8 cellular contexts compared by ENCODE assay signal in genomic region chr1:169466259-169467230, GRCh38. TPM values are rescaled to one million over a fixed set of nuclear protein-coding genes. Genes with fewer than 3 reads are reported as not detected.
DNase-seq lines count a peak whose midpoint lies in the region; ATAC-seq and TF ChIP-seq lines count a peak whose summit lies in the region.

No MANE protein-coding gene starts in this region.

- H3K9ac ChIP-seq in Karpas-422 (ENCODE audit: low read length): no peak overlapping the region

- no peaks in the 10 kb centered on the region for H4K20me1 ChIP-seq in Karpas-422 (ENCODE audit: insufficient read depth, low read depth, low read length)

- H2AFZ ChIP-seq in Karpas-422 (ENCODE audit: low read length): no peak overlapping the region

- H3K9me2 ChIP-seq in Karpas-422 (replicated peaks; ENCODE audit: insufficient read depth, low read length): no peaks in the 10 kb centered on the region

- H3K4me1 ChIP-seq in lower lobe of right lung (no peaks in the 10 kb centered on the region), Karpas-422 (ENCODE audit: low read length) (no peaks in the 10 kb centered on the region), vagina (no peaks in the 10 kb centered on the region)

- TF ChIP-seq CTCF in lower lobe of right lung (IDR thresholded peaks at IDR 0.05) (peak; percentile 33), vagina (IDR thresholded peaks at IDR 0.05) (peak in 1 of 3 experiments; percentile 30)

- intact Hi-C loops in Right ventricle myocardium superior (cut with DNase I): loop anchor here (5.0 kb wide), 1 partner anchor 81 kb away; no protein-coding TSS in a partner anchor
- intact Hi-C loops in Right ventricle myocardium inferior (cut with DNase I): loop anchor here (5.0 kb wide), 1 partner anchor 46 kb away; no protein-coding TSS in a partner anchor
- intact Hi-C loops in lower lobe of right lung (cut with DNase I): loop anchor here (10.0 kb wide), 1 partner anchor 78 kb away; no protein-coding TSS in a partner anchor
- intact Hi-C loops in vagina (cut with DNase I): loop anchor here (5.0 kb wide), 1 partner anchor 76 kb away; no protein-coding TSS in a partner anchor

- peaks cover 24% of the 10 kb centered on the region for H3K36me3 ChIP-seq in lower lobe of right lung
- no peaks in the 10 kb centered on the region for H3K36me3 ChIP-seq in Karpas-422 (ENCODE audit: insufficient read depth, low read length)
- no peaks in the 10 kb centered on the region for H3K36me3 ChIP-seq in vagina

- H3K4me3 ChIP-seq in lower lobe of right lung: no peak overlapping the region
- H3K4me3 ChIP-seq in Karpas-422 (ENCODE audit: low read length): no peak overlapping the region
- H3K4me3 ChIP-seq in vagina: no peak overlapping the region

- H3K27ac ChIP-seq in lower lobe of right lung (no peak overlapping the region), Karpas-422 (ENCODE audit: low read length) (no peak overlapping the region), vagina (no peak overlapping the region)

- no peak for DNase-seq in Right ventricle myocardium superior
- no peak for DNase-seq in Right ventricle myocardium inferior (ENCODE audit: missing footprints)
- peak; percentile 12 for DNase-seq in NCI-H1092 (lab: John Stamatoyannopoulos, UW)
- peak; percentile 57 for DNase-seq in amniotic epithelial cell (ENCODE audit: low read depth)
- DNase-seq in lower lobe of right lung: no peak
- DNase-seq in Karpas-422: no peak
- no peak for DNase-seq in vagina (ENCODE audit: extremely low spot score in 2 of 2)

- no peaks in the 10 kb centered on the region for H3K79me2 ChIP-seq in Karpas-422 (ENCODE audit: low read length)

- H3K9me3 ChIP-seq in lower lobe of right lung (no peaks in the 10 kb centered on the region), Karpas-422 (ENCODE audit: low read length) (no peaks in the 10 kb centered on the region), vagina (no peaks in the 10 kb centered on the region)

- TF ChIP-seq POLR2A in vagina (IDR thresholded peaks at IDR 0.05): no peak

- ATAC-seq in Right ventricle myocardium superior (ENCODE audit: poor library complexity) (peak; percentile 38), Right ventricle myocardium inferior (no peak), lower lobe of right lung (peak in 1 of 2 donors; percentile 33), HG02981 (IDR thresholded peaks at IDR 0.05; ENCODE audit: unreplicated experiment) (no peak)

- H3K27me3 ChIP-seq in lower lobe of right lung (ENCODE audit: low read depth): no peaks in the 10 kb centered on the region
- no peaks in the 10 kb centered on the region for H3K27me3 ChIP-seq in Karpas-422 (ENCODE audit: low read length)
- no peaks in the 10 kb centered on the region for H3K27me3 ChIP-seq in vagina

- H3K4me2 ChIP-seq in Karpas-422 (ENCODE audit: low read depth, low read length, poor library complexity, severe bottlenecking): no peak overlapping the region

RNA-seq across cellular contexts. Expression of gene SLC19A2, which starts 19.2 kb away (rescaled TPM):
- total RNA-seq in Right ventricle myocardium superior (15.6 TPM), Right ventricle myocardium inferior (16.5 TPM), lower lobe of right lung (11.1 TPM), vagina (21.1 TPM)
- 0.32 and 2.3 TPM in 2 replicates for total RNA-seq in Karpas-422 (2014; rRNA removed; shearing (Covaris generic); ENCODE audit: low replicate concordance)

RNA-seq across cellular contexts. Expression of gene CCDC181, which starts 39.3 kb away (rescaled TPM):
- total RNA-seq in Right ventricle myocardium superior (0.56 TPM), Right ventricle myocardium inferior (0.65 TPM), lower lobe of right lung (1.4 TPM), vagina (1.5 TPM)
- total RNA-seq in Karpas-422 (2014; rRNA removed; shearing (Covaris generic); ENCODE audit: low replicate concordance): not detected in 2 replicates

Comparison
In these comparisons a context has a peak if more than half of its experiments do, and no peak if none do; other contexts are left out.
1. DNase-seq: peak in NCI-H1092 (single experiment) and amniotic epithelial cell (single experiment); none in Right ventricle myocardium superior (single experiment), Right ventricle myocardium inferior (single experiment), lower lobe of right lung (single experiment), Karpas-422 (single experiment) and vagina (0 of 2).